19 cellular contexts compared by ENCODE assay signal in genomic region chr12:113889076-113889475, GRCh38.
DNase-seq lines count a peak whose midpoint lies in the region; ATAC-seq and TF ChIP-seq lines count a peak whose summit lies in the region.
"Had no signal": no experiment of that assay in that cellular context is flagged by ENCODE, and none has a peak within 500 bp of the region (broad histone marks: within the 10 kb centered on the region; RNA-seq: fewer than 3 reads in every experiment).

No MANE protein-coding gene starts in this region.

- H3K4me2 ChIP-seq in mammary epithelial cell (ENCODE audit: insufficient read depth, low read depth, low read length): no peak overlapping the region

- DNase-seq in mammary epithelial cell: peak; percentile 55
- DNase-seq in MCF 10A (ENCODE audit: unreplicated experiment): no peak
- DNase-seq in SJCRH30: peak; percentile 44 to 48
- peak; percentile 1 for DNase-seq in fibroblast of mammary gland (ENCODE audit: low read depth)
- DNase-seq in sciatic nerve (ENCODE audit: low spot score): no peak
- DNase-seq in NCI-H2029 (lab: John Stamatoyannopoulos, UW): no peak
- no peak for DNase-seq in activated naive CD4-positive, alpha-beta T cell treated with anti-CD3 and anti-CD28 coated beads, Interleukin-2, amount 50 U/mL, for 72 hours (ENCODE audit: low spot score in 2 of 2)
- DNase-seq: ACHN; activated CD4-positive, alpha-beta T cell treated with anti-CD3 and anti-CD28 coated beads for 48 hours; activated T-cell treated with anti-CD3 and anti-CD28 coated beads, Interleukin-2, amount 50 U/mL, for 48 hours; aorta; DND-41; effector memory CD8-positive, alpha-beta T cell; MM.1S; psoas muscle; upper lobe of right lung had no signal

- H3K27me3 ChIP-seq in mammary epithelial cell (ENCODE audit: insufficient read depth, low read length) (no peaks in the 10 kb centered on the region), SJCRH30 (no peaks in the 10 kb centered on the region)
- H3K27me3 ChIP-seq: upper lobe of right lung had no signal

- H3K9ac ChIP-seq in mammary epithelial cell (ENCODE audit: insufficient read depth, low read length): no peak overlapping the region

- in situ Hi-C loops in mammary epithelial cell (cut with MboI; ENCODE audit: low sequenced_read_pairs in 2 of 2): no loop called here

- CTCF ChIA-PET in mammary epithelial cell (lab: Charles Lee; ENCODE audit: low non-redundant PET) (no interaction called here), MCF 10A (lab: Yijun Ruan, JAX) (interaction anchor here (1.5 kb wide), 1 partner anchor 67 kb away, joined by 7 read pairs; no protein-coding TSS in a partner anchor)

- H3K36me3 ChIP-seq in mammary epithelial cell (ENCODE audit: insufficient read depth, low read length) (no peaks in the 10 kb centered on the region), SJCRH30 (no peaks in the 10 kb centered on the region)
- H3K36me3 ChIP-seq: upper lobe of right lung had no signal

- H3K4me1 ChIP-seq in mammary epithelial cell (ENCODE audit: insufficient read depth, low read length): peaks cover 14% of the 10 kb centered on the region
- H3K4me1 ChIP-seq in SJCRH30: peaks cover 21% of the 10 kb centered on the region
- H3K4me1 ChIP-seq: psoas muscle, upper lobe of right lung had no signal

- H2AFZ ChIP-seq in mammary epithelial cell (ENCODE audit: low read depth, low read length): no peak overlapping the region

- no peaks in the 10 kb centered on the region for H3K4me1 Mint-ChIP-seq in MCF 10A (ENCODE audit: insufficient read depth, unreplicated experiment)

- ATAC-seq in sciatic nerve: peak; percentile 61
- ATAC-seq in GM19035 (IDR thresholded peaks at IDR 0.05; ENCODE audit: unreplicated experiment): no peak
- ATAC-seq in activated naive CD4-positive, alpha-beta T cell treated with anti-CD3 and anti-CD28 coated beads, Interleukin-2, amount 50 U/mL, for 72 hours: no peak
- ATAC-seq: effector memory CD8-positive, alpha-beta T cell; Panc1; psoas muscle; upper lobe of right lung had no signal

- H3K27me3 Mint-ChIP-seq in MCF 10A (ENCODE audit: insufficient read depth, unreplicated experiment): no peaks in the 10 kb centered on the region
- H3K27me3 Mint-ChIP-seq: effector memory CD8-positive, alpha-beta T cell had no signal

- BruUV-seq in mammary epithelial cell (replicated peaks; lab: Mats Ljungman, UMichigan) (no TSS peak), MCF 10A (replicated peaks; lab: Mats Ljungman, UMichigan) (no TSS peak)

- H3K36me3 Mint-ChIP-seq in MCF 10A (ENCODE audit: insufficient read depth, unreplicated experiment): peaks cover 17% of the 10 kb centered on the region
- H3K36me3 Mint-ChIP-seq in activated naive CD4-positive, alpha-beta T cell treated with anti-CD3 and anti-CD28 coated beads, Interleukin-2, amount 50 U/mL, for 72 hours: peaks cover 15 to 35% of the 10 kb centered on the region in 2 donors

- H4K20me1 ChIP-seq in mammary epithelial cell (ENCODE audit: insufficient read depth, low read length): no peaks in the 10 kb centered on the region

- H3K4me3 ChIP-seq in mammary epithelial cell (replicated peaks in 1 of 3; ENCODE audit: insufficient read depth in 1 of 3, low read depth in 2 of 3, low read length in 3 of 3) (no peak overlapping the region), SJCRH30 (no peak overlapping the region), fibroblast of mammary gland (ENCODE audit: control insufficient read depth, low read depth, low read length) (no peak overlapping the region)
- H3K4me3 ChIP-seq: psoas muscle, upper lobe of right lung had no signal

- H3K27ac Mint-ChIP-seq in MCF 10A (ENCODE audit: low read depth, unreplicated experiment): no peak overlapping the region
- no peak overlapping the region for H3K27ac Mint-ChIP-seq in activated naive CD4-positive, alpha-beta T cell treated with anti-CD3 and anti-CD28 coated beads, Interleukin-2, amount 50 U/mL, for 72 hours
- H3K27ac Mint-ChIP-seq: T-helper 1 cell treated with Interleukin-12 subunit alpha and Interleukin-12 subunit beta and Interleukin-4 antibody, amounts not matched to agents 30 μg/mL and 1 μg/mL, for 36 hours had no signal

- WGBS in mammary epithelial cell (ENCODE audit: low coverage, missing lambda C conversion rate): 29% methylated on average over 2 of the region's 3 CpGs

- H3K79me2 ChIP-seq in mammary epithelial cell (ENCODE audit: insufficient read depth, low read length): no peaks in the 10 kb centered on the region

- no peak overlapping the region for H3K4me3 Mint-ChIP-seq in MCF 10A (ENCODE audit: unreplicated experiment)
- H3K4me3 Mint-ChIP-seq: effector memory CD8-positive, alpha-beta T cell; T-helper 1 cell treated with Interleukin-12 subunit alpha and Interleukin-12 subunit beta and Interleukin-4 antibody, amounts not matched to agents 30 μg/mL and 1 μg/mL, for 36 hours had no signal

- peak in 1 of 2 donors; percentile 56 for TF ChIP-seq CTCF in mammary epithelial cell (conservative IDR thresholded peaks at IDR 0.05 in 1 of 2, IDR thresholded peaks at IDR 0.05 in 1 of 2; ENCODE audit: extremely low read depth in 1 of 2, insufficient read depth in 1 of 2, low read depth in 1 of 2, low read length in 2 of 2)
- no peak for TF ChIP-seq CTCF in MCF 10A (IDR thresholded peaks at IDR 0.05; ENCODE audit: unreplicated experiment)
- TF ChIP-seq CTCF in fibroblast of mammary gland (conservative IDR thresholded peaks at IDR 0.05; ENCODE audit: control insufficient read depth, insufficient read depth, low read depth, low read length): no peak

- H3K27ac ChIP-seq in mammary epithelial cell (ENCODE audit: insufficient read depth, low read depth, low read length) (no peak overlapping the region), SJCRH30 (0 out of 2 replicates have a peak overlapping the region, but pooled peaks have one; percentile 16)
- H3K27ac ChIP-seq: psoas muscle, upper lobe of right lung had no signal

- H3K9me3 ChIP-seq in mammary epithelial cell (replicated peaks; ENCODE audit: insufficient read depth, low read length) (no peaks in the 10 kb centered on the region), SJCRH30 (replicated peaks) (no peaks in the 10 kb centered on the region)
- H3K9me3 ChIP-seq: psoas muscle, upper lobe of right lung had no signal

- dilution Hi-C loops in mammary epithelial cell (cut with HindIII; ENCODE audit: low sequenced_read_pairs): no loop called here

- intact Hi-C loops in mammary epithelial cell (cut with micrococcal nuclease): loop anchor here (1.0 kb wide), 1 partner anchor 23 kb away; no protein-coding TSS in a partner anchor
- intact Hi-C loops in MCF 10A (cut with micrococcal nuclease): no loop called here
- intact Hi-C loops in sciatic nerve (cut with DNase I): no loop called here

- POLR2A ChIA-PET in MCF 10A (lab: Yijun Ruan, JAX): no interaction called here

- no peaks in the 10 kb centered on the region for H3K9me3 Mint-ChIP-seq in MCF 10A (ENCODE audit: unreplicated experiment)
- H3K9me3 Mint-ChIP-seq in activated naive CD4-positive, alpha-beta T cell treated with anti-CD3 and anti-CD28 coated beads, Interleukin-2, amount 50 U/mL, for 72 hours: no peaks in the 10 kb centered on the region
- H3K9me3 Mint-ChIP-seq: effector memory CD8-positive, alpha-beta T cell; T-helper 1 cell treated with Interleukin-12 subunit alpha and Interleukin-12 subunit beta and Interleukin-4 antibody, amounts not matched to agents 30 μg/mL and 1 μg/mL, for 36 hours had no signal

Comparison
In these comparisons a context has a peak if more than half of its experiments do, and no peak if none do; other contexts are left out.
1. DNase-seq: peak in mammary epithelial cell (single experiment), SJCRH30 (2 of 2) and fibroblast of mammary gland (single experiment); none in MCF 10A (single experiment), sciatic nerve (single experiment), NCI-H2029 (single experiment) and activated naive CD4-positive, alpha-beta T cell treated with anti-CD3 and anti-CD28 coated beads, Interleukin-2, amount 50 U/mL, for 72 hours (0 of 2).